In the genomic region with DNA sequence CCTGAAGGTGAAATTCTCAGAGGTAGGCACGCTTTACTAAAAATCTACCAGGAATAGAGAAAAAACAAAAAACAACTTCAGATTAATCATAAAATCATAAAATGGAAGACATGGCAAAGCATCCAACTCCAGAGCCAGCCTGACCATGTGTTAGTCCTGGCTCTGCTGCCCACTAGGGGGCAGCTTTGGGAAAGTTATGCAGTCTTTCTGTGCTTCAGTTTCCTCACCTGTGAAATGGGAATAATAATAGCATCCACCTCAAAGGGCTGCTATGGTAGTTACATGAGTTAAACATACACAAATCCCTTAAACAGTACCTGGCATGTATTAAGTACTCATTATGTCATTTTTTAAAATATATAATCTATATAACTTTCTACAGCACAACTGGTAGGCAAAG, we compare ENCODE assay signal across 9 cellular contexts. TPM values are rescaled to one million over a fixed set of nuclear protein-coding genes. Genes with fewer than 3 reads are reported as not detected.
A peak's percentile ranks its signal among the peaks of the same experiment; 100 is the strongest.
DNase-seq lines count a peak whose midpoint lies in the region; ATAC-seq and TF ChIP-seq lines count a peak whose summit lies in the region.
"Had no signal": no experiment of that assay in that cellular context is flagged by ENCODE, and none has a peak within 500 bp of the region (broad histone marks: within the 10 kb centered on the region; RNA-seq: fewer than 3 reads in every experiment).

No MANE protein-coding gene starts in this region.

- H3K4me2 ChIP-seq in GM23248 (ENCODE audit: unreplicated experiment) (no peak overlapping the region), hepatocyte (no peak overlapping the region)

- in situ Hi-C loops in GM23248 (cut with MboI), result no loop called here
- in situ Hi-C loops in SK-MEL-5 (cut with HindIII; ENCODE audit: low pct_unique_long_range_greater_than_20kb, low sequenced_read_pairs), result no loop called here

- H3K36me3 ChIP-seq in GM23248 (ENCODE audit: low read depth) (no peaks in the 10 kb centered on the region), hepatocyte (replicated peaks; ENCODE audit: insufficient read depth, low read depth) (no peaks in the 10 kb centered on the region)

- H3F3A ChIP-seq in GM23248 (ENCODE audit: insufficient read depth), result no peaks in the 10 kb centered on the region

- H3K4me3 ChIP-seq in GM23248 (no peak overlapping the region), hepatocyte (no peak overlapping the region)

- no peaks in the 10 kb centered on the region for H3K36me3 Mint-ChIP-seq in CD14-positive monocyte

- TF ChIP-seq CTCF in CD14-positive monocyte (IDR thresholded peaks at IDR 0.05) (peak; percentile 52), hepatocyte (IDR thresholded peaks at IDR 0.05; ENCODE audit: poor library complexity) (peak; percentile 36)

- H3K4me1 ChIP-seq in GM23248 (ENCODE audit: insufficient read depth), result no peaks in the 10 kb centered on the region
- no peaks in the 10 kb centered on the region for H3K4me1 ChIP-seq in hepatocyte (ENCODE audit: insufficient read depth)

- H3K79me2 ChIP-seq in GM23248 (ENCODE audit: insufficient read depth), result no peaks in the 10 kb centered on the region
- H3K79me2 ChIP-seq in hepatocyte, result no peaks in the 10 kb centered on the region

- 38 to 68% methylated on average over 1 of the region's 1 CpG for WGBS in GM23248 (ENCODE audit: low coverage in 1 of 2, low lambda C conversion rate in 2 of 2, missing lambda C conversion rate in 2 of 2), 2 experiments
- 100% methylated on average over 1 of the region's 1 CpG for WGBS in hepatocyte (ENCODE audit: low lambda C conversion rate, missing lambda C conversion rate)

- H3K27me3 ChIP-seq in GM23248 (replicated peaks; ENCODE audit: insufficient read depth) (no peaks in the 10 kb centered on the region), hepatocyte (no peaks in the 10 kb centered on the region)

- H3K27me3 Mint-ChIP-seq in CD14-positive monocyte (ENCODE audit: low read depth in 3 of 3), result peaks cover 0 to 3% (median 2%) of the 10 kb centered on the region in 3 donors

- no peak overlapping the region for H3K27ac ChIP-seq in GM23248
- no peak overlapping the region for H3K27ac ChIP-seq in hepatocyte

- no peak overlapping the region for H3K27ac Mint-ChIP-seq in CD14-positive monocyte

- no peak overlapping the region for H3K4me3 Mint-ChIP-seq in CD14-positive monocyte

- DNase-seq in CD14-positive monocyte (ENCODE audit: low spot score), result no peak
- DNase-seq in GM23248, result peak; percentile 36
- peak; percentile 74 for DNase-seq in SK-MEL-5 (ENCODE audit: low read depth, low spot score)
- no peak for DNase-seq in hepatocyte (ENCODE audit: low spot score)
- DNase-seq in cardiac septum (ENCODE audit: low spot score), result no peak

- H4K20me1 ChIP-seq in GM23248 (ENCODE audit: insufficient read depth) (no peaks in the 10 kb centered on the region), hepatocyte (ENCODE audit: insufficient read depth, poor library complexity, severe bottlenecking) (no peaks in the 10 kb centered on the region)

- no peaks in the 10 kb centered on the region for H3K4me1 Mint-ChIP-seq in CD14-positive monocyte

- H2AFZ ChIP-seq in GM23248, result no peak overlapping the region
- no peak overlapping the region for H2AFZ ChIP-seq in hepatocyte

- H3K9me3 ChIP-seq in GM23248 (ENCODE audit: low read depth), result no peaks in the 10 kb centered on the region
- H3K9me3 ChIP-seq in hepatocyte (ENCODE audit: low read depth), result no peaks in the 10 kb centered on the region

- intact Hi-C loops in CD14-positive monocyte (cut with micrococcal nuclease), result no loop called here
- intact Hi-C loops in cardiac septum (cut with DNase I), result no loop called here

- ATAC-seq in HG03196 (IDR thresholded peaks at IDR 0.05; ENCODE audit: unreplicated experiment) (no peak), HG02571 (IDR thresholded peaks at IDR 0.05; ENCODE audit: unreplicated experiment) (no peak), HG02642 (IDR thresholded peaks at IDR 0.05; ENCODE audit: poor library complexity, unreplicated experiment) (no peak)
- ATAC-seq: right cardiac atrium had no signal

- peaks cover 0 to 2% (median 0%) of the 10 kb centered on the region in 7 donors for H3K9me3 Mint-ChIP-seq in CD14-positive monocyte

- no peaks in the 10 kb centered on the region for H3K9me2 ChIP-seq in GM23248 (ENCODE audit: insufficient read depth)
- H3K9me2 ChIP-seq in hepatocyte (replicated peaks; ENCODE audit: insufficient read depth), result no peaks in the 10 kb centered on the region

- no peak overlapping the region for H3K9ac ChIP-seq in GM23248

RNA-seq across cellular contexts. Expression of a gene that starts 52.3 kb away (rescaled TPM):
- under 1 TPM in 1 of 2 donors, not detected in 1; 0.03 TPM for polyA plus RNA-seq in CD14-positive monocyte
- 281 and 298 TPM in 2 replicates for total RNA-seq in GM23248 (2014; rRNA removed; shearing (Covaris generic))
- 74.0 and 76.1 TPM in 2 replicates for polyA plus RNA-seq in GM23248 (2016; fragmentation: Nextera tagmentation; extraction: Ambion mirVana)
- 1.2 and 1.3 TPM in 2 replicates for total RNA-seq in SK-MEL-5 (2014; rRNA removed; shearing (Covaris generic))
- 3.0 and 5.0 TPM in 2 replicates for polyA plus RNA-seq in SK-MEL-5 (2015; cell fraction: cytosol; rRNA removed)
- 1.8 and 5.7 TPM in 2 replicates for polyA plus RNA-seq in SK-MEL-5 (2015; cell fraction: nucleus; rRNA removed)
- total RNA-seq in hepatocyte, result 96.0 and 129 TPM in 2 replicates
- 24.3 and 31.6 TPM in 2 replicates for polyA plus RNA-seq in hepatocyte
- 0.92 TPM for total RNA-seq in cardiac septum

Comparison
In these comparisons a context has a peak if more than half of its experiments do, and no peak if none do; other contexts are left out.
1. DNase-seq: peak in GM23248 (single experiment) and SK-MEL-5 (single experiment); none in CD14-positive monocyte (single experiment), hepatocyte (single experiment) and cardiac septum (single experiment).
2. RNA of a gene that starts 52.3 kb away (total RNA-seq): 281 to 298 TPM in GM23248 and 96.0 to 129 TPM in hepatocyte; 1.2 to 1.3 TPM in SK-MEL-5 and 0.92 TPM in cardiac septum (single experiment); every median in the first group is over 10 times any median in the second.